In the genomic region with DNA sequence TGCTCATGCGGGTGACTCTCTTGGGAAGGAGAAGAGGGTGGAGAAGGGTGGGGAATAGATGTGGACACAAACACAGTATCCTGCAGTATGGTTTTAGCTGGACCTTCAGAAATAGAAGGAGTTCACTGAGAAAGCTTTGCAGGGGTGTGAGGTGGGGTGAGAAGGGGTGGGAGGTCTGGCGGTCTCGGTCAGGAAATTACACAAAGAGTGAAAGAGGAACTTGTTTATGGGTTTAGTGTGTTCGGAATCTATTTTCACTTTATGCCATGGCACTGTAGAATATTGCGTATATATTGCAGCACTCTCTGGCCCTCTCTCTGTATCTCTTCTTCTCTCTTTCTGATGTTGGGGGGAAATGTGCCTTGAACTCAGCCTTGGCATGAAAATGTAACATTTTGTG, we compare ENCODE assay signal across 9 cellular contexts.
DNase-seq lines count a peak whose midpoint lies in the region; ATAC-seq, FAIRE-seq and TF ChIP-seq lines count a peak whose summit lies in the region.
"Had no signal": no experiment of that assay in that cellular context is flagged by ENCODE, and none has a peak within 500 bp of the region (broad histone marks: within the 10 kb centered on the region; RNA-seq: fewer than 3 reads in every experiment).

No MANE protein-coding gene starts in this region.

- H3K9me3 Mint-ChIP-seq in activated naive CD4-positive, alpha-beta T cell treated with anti-CD3 and anti-CD28 coated beads for 36 hours, result no peaks in the 10 kb centered on the region

- CTCF ChIA-PET in activated naive CD4-positive, alpha-beta T cell treated with anti-CD3 and anti-CD28 coated beads for 36 hours (lab: Charles Lee), result interaction anchor here (0.6 kb wide), 1 partner anchor 94 kb away, joined by 3 read pairs; no protein-coding TSS in a partner anchor

- no peak overlapping the region for H3K4me3 Mint-ChIP-seq in activated naive CD4-positive, alpha-beta T cell treated with anti-CD3 and anti-CD28 coated beads for 36 hours

- intact Hi-C loops in activated naive CD4-positive, alpha-beta T cell treated with anti-CD3 and anti-CD28 coated beads for 36 hours (cut with micrococcal nuclease), result no loop called here

- peak; percentile 95 for ATAC-seq in HG03103 (IDR thresholded peaks at IDR 0.05; ENCODE audit: low read depth, unreplicated experiment)

- peak; percentile 18 for DNase-seq in GM12891 (ENCODE audit: insufficient read length, low spot score)
- peak; percentile 60 for DNase-seq in GM20000 (ENCODE audit: low spot score)
- DNase-seq in SKM-1 (lab: John Stamatoyannopoulos, UW; ENCODE audit: unreplicated experiment), result peak; percentile 95
- DNase-seq in activated CD4-positive, alpha-beta T cell treated with anti-CD3 and anti-CD28 coated beads, Interleukin-2, amount 50 U/mL, for 48 hours, result no peak
- DNase-seq in foreskin melanocyte, result no peak
- no peak for DNase-seq in activated naive CD4-positive, alpha-beta T cell treated with anti-CD3 and anti-CD28 coated beads for 36 hours
- no peak for DNase-seq in HUDEP-2 (lab: John Stamatoyannopoulos, UW; ENCODE audit: unreplicated experiment in 76 of 76)
- DNase-seq: NK-92 treated with Interleukin-12 subunit alpha and Interleukin-12 subunit beta, amount 100 ng/mL, for 24 hours had no signal

- no peak overlapping the region for H3K27ac Mint-ChIP-seq in activated naive CD4-positive, alpha-beta T cell treated with anti-CD3 and anti-CD28 coated beads for 36 hours

- FAIRE-seq in GM12891 (lab: Jason Lieb, UNC), result peak; percentile 85

- TF ChIP-seq CTCF in GM20000 (IDR thresholded peaks at IDR 0.05; ENCODE audit: extremely low read depth, missing control alignments), result no peak

- H3K36me3 Mint-ChIP-seq in activated naive CD4-positive, alpha-beta T cell treated with anti-CD3 and anti-CD28 coated beads for 36 hours (ENCODE audit: low read depth), result no peaks in the 10 kb centered on the region

- no peaks in the 10 kb centered on the region for H3K4me1 Mint-ChIP-seq in activated naive CD4-positive, alpha-beta T cell treated with anti-CD3 and anti-CD28 coated beads for 36 hours (ENCODE audit: low read depth)

- TF ChIP-seq POLR2A in GM12891 (IDR thresholded peaks at IDR 0.05; ENCODE audit: low read depth, low read length), result no peak

- H3K27me3 Mint-ChIP-seq in activated naive CD4-positive, alpha-beta T cell treated with anti-CD3 and anti-CD28 coated beads for 36 hours (ENCODE audit: low read depth), result peaks cover 7% of the 10 kb centered on the region

TF ChIP-seq in GM12891, 5 proteins besides CTCF, POLR2A, EP300 and RAD21:
- TF ChIP-seq SPI1 (IDR thresholded peaks at IDR 0.05; ENCODE audit: low read depth, low read length), result peak; percentile 44; the same call in 1 of the 2 replicates
- no peak for TF ChIP-seq POU2F2 (IDR thresholded peaks at IDR 0.05; ENCODE audit: low read depth, low read length)
- TF ChIP-seq POLR2AphosphoS5 (IDR thresholded peaks at IDR 0.05; ENCODE audit: low read depth, low read length), result no peak
- TF ChIP-seq TAF1 (IDR thresholded peaks at IDR 0.05; ENCODE audit: low read depth, low read length), result no peak
- no peak for TF ChIP-seq PAX5 (IDR thresholded peaks at IDR 0.05; ENCODE audit: insufficient read depth, low read length, severe bottlenecking)

Comparison
In these comparisons a context has a peak if more than half of its experiments do, and no peak if none do; other contexts are left out.
1. DNase-seq: peak in GM12891 (single experiment), GM20000 (single experiment) and SKM-1 (single experiment); none in activated CD4-positive, alpha-beta T cell treated with anti-CD3 and anti-CD28 coated beads, Interleukin-2, amount 50 U/mL, for 48 hours (0 of 2), foreskin melanocyte (single experiment), activated naive CD4-positive, alpha-beta T cell treated with anti-CD3 and anti-CD28 coated beads for 36 hours (single experiment) and HUDEP-2 (0 of 76).